1 cellular context compared by ENCODE assay signal in genomic region chr17:55308613-55309332, GRCh38.
TF ChIP-seq lines count a peak whose summit lies in the region.

No MANE protein-coding gene starts in this region.

TF ChIP-seq in GM12878, 131 proteins besides CTCF, POLR2A, EP300 and RAD21 (continued from another document):
- TF ChIP-seq, protein P1, sequence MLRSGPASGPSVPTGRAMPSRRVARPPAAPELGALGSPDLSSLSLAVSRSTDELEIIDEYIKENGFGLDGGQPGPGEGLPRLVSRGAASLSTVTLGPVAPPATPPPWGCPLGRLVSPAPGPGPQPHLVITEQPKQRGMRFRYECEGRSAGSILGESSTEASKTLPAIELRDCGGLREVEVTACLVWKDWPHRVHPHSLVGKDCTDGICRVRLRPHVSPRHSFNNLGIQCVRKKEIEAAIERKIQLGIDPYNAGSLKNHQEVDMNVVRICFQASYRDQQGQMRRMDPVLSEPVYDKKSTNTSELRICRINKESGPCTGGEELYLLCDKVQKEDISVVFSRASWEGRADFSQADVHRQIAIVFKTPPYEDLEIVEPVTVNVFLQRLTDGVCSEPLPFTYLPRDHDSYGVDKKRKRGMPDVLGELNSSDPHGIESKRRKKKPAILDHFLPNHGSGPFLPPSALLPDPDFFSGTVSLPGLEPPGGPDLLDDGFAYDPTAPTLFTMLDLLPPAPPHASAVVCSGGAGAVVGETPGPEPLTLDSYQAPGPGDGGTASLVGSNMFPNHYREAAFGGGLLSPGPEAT (IDR thresholded peaks at IDR 0.05; ENCODE audit: low read depth) = no peak
- TF ChIP-seq, protein P2, sequence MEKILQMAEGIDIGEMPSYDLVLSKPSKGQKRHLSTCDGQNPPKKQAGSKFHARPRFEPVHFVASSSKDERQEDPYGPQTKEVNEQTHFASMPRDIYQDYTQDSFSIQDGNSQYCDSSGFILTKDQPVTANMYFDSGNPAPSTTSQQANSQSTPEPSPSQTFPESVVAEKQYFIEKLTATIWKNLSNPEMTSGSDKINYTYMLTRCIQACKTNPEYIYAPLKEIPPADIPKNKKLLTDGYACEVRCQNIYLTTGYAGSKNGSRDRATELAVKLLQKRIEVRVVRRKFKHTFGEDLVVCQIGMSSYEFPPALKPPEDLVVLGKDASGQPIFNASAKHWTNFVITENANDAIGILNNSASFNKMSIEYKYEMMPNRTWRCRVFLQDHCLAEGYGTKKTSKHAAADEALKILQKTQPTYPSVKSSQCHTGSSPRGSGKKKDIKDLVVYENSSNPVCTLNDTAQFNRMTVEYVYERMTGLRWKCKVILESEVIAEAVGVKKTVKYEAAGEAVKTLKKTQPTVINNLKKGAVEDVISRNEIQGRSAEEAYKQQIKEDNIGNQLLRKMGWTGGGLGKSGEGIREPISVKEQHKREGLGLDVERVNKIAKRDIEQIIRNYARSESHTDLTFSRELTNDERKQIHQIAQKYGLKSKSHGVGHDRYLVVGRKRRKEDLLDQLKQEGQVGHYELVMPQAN (conservative IDR thresholded peaks at IDR 0.05) = no peak
- TF ChIP-seq CREM (IDR thresholded peaks at IDR 0.05; ENCODE audit: low read depth) (no peak), SIN3A (IDR thresholded peaks at IDR 0.05; ENCODE audit: low read depth, low read length) (no peak), WRNIP1 (IDR thresholded peaks at IDR 0.05; ENCODE audit: borderline replicate concordance, low read depth, low read length) (no peak), POLR2AphosphoS2 (IDR thresholded peaks at IDR 0.05; ENCODE audit: low read depth, low read length) (no peak), SRF (IDR thresholded peaks at IDR 0.05; ENCODE audit: low read depth in 2 of 2, low read length in 2 of 2) (no peak), POU2F2 (IDR thresholded peaks at IDR 0.05; ENCODE audit: borderline replicate concordance, low read depth, low read length) (no peak), SMC3 (IDR thresholded peaks at IDR 0.05; ENCODE audit: borderline replicate concordance, low read length) (no peak), ATF7 (IDR thresholded peaks at IDR 0.05; ENCODE audit: low read depth) (no peak), ZNF207 (IDR thresholded peaks at IDR 0.05; ENCODE audit: borderline replicate concordance) (no peak), EGR1 (IDR thresholded peaks at IDR 0.05; ENCODE audit: borderline replicate concordance in 1 of 2, low read depth in 2 of 2, low read length in 2 of 2) (no peak), TCF3 (IDR thresholded peaks at IDR 0.05; ENCODE audit: borderline replicate concordance, insufficient read depth, low read depth, low read length) (no peak), ZNF274 (IDR thresholded peaks at IDR 0.05; ENCODE audit: insufficient read depth, insufficient read length) (no peak), ZNF592 (IDR thresholded peaks at IDR 0.05) (no peak)
- TF ChIP-seq, protein P3, sequence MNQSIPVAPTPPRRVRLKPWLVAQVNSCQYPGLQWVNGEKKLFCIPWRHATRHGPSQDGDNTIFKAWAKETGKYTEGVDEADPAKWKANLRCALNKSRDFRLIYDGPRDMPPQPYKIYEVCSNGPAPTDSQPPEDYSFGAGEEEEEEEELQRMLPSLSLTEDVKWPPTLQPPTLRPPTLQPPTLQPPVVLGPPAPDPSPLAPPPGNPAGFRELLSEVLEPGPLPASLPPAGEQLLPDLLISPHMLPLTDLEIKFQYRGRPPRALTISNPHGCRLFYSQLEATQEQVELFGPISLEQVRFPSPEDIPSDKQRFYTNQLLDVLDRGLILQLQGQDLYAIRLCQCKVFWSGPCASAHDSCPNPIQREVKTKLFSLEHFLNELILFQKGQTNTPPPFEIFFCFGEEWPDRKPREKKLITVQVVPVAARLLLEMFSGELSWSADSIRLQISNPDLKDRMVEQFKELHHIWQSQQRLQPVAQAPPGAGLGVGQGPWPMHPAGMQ (IDR thresholded peaks at IDR 0.05; ENCODE audit: borderline replicate concordance) = no peak
- TF ChIP-seq, protein P4, sequence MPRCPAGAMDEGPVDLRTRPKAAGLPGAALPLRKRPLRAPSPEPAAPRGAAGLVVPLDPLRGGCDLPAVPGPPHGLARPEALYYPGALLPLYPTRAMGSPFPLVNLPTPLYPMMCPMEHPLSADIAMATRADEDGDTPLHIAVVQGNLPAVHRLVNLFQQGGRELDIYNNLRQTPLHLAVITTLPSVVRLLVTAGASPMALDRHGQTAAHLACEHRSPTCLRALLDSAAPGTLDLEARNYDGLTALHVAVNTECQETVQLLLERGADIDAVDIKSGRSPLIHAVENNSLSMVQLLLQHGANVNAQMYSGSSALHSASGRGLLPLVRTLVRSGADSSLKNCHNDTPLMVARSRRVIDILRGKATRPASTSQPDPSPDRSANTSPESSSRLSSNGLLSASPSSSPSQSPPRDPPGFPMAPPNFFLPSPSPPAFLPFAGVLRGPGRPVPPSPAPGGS (IDR thresholded peaks at IDR 0.05; ENCODE audit: borderline replicate concordance, insufficient read depth, low read depth, low read length, poor library complexity, severe bottlenecking) = no peak
TF ChIP-seq in GM12878: peak in this region for 0.
